In the genomic region with DNA sequence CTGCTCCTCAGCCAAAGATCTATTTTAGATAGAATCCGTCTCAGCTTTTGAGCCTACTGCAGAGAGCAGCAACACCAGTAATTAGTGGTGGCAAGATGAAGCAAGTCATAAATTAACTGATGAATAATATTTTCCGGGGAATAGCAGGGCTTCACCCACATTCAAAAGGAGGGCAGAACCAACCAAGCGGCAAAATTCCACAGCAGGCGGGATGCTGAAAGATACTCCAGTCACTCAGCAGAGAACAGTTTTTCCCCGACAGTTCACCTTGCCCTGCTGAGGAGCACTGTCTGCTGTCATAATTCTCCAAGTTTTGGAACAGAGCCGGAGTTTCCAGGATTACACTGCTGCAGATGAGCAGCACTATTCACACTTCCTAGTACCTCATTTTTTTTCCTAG, we compare ENCODE assay signal across 28 cellular contexts.
A peak's percentile ranks its signal among the peaks of the same experiment; 100 is the strongest.
DNase-seq lines count a peak whose midpoint lies in the region; ATAC-seq and TF ChIP-seq lines count a peak whose summit lies in the region.
"Had no signal": no experiment of that assay in that cellular context is flagged by ENCODE, and none has a peak within 500 bp of the region (broad histone marks: within the 10 kb centered on the region; RNA-seq: fewer than 3 reads in every experiment).

No MANE protein-coding gene starts in this region.

- H3K9ac ChIP-seq in GM23248: no peak overlapping the region

- H3K4me2 ChIP-seq in GM23248 (ENCODE audit: unreplicated experiment): no peak overlapping the region

- H3F3A ChIP-seq in GM23248 (ENCODE audit: insufficient read depth): no peaks in the 10 kb centered on the region

- no peaks in the 10 kb centered on the region for H4K20me1 ChIP-seq in GM23248 (ENCODE audit: insufficient read depth)

- 34 to 37% methylated on average over 6 of the region's 6 CpGs for WGBS in GM23248 (ENCODE audit: low coverage in 1 of 2, low lambda C conversion rate in 2 of 2, missing lambda C conversion rate in 2 of 2), 2 experiments
- WGBS in esophagus muscularis mucosa: 52% methylated on average over 6 of the region's 6 CpGs
- 88 to 91% methylated on average over 6 of the region's 6 CpGs for WGBS in upper lobe of left lung, 2 donors

- TF ChIP-seq EP300 in esophagus muscularis mucosa (IDR thresholded peaks at IDR 0.05): no peak
- TF ChIP-seq EP300 in upper lobe of left lung (IDR thresholded peaks at IDR 0.05): no peak

- no peaks in the 10 kb centered on the region for H3K9me3 ChIP-seq in GM23248 (ENCODE audit: low read depth)
- no peaks in the 10 kb centered on the region for H3K9me3 ChIP-seq in esophagus muscularis mucosa
- no peaks in the 10 kb centered on the region for H3K9me3 ChIP-seq in upper lobe of left lung
- H3K9me3 ChIP-seq: breast epithelium, ovary had no signal

- H3K27me3 ChIP-seq in GM23248 (replicated peaks; ENCODE audit: insufficient read depth): 0 out of 2 replicates have a peak, but pooled peaks cover 3% of the 10 kb centered on the region
- no peaks in the 10 kb centered on the region for H3K27me3 ChIP-seq in esophagus muscularis mucosa
- H3K27me3 ChIP-seq in upper lobe of left lung: no peaks in the 10 kb centered on the region
- H3K27me3 ChIP-seq: breast epithelium, ovary had no signal

- TF ChIP-seq POLR2A in esophagus muscularis mucosa (IDR thresholded peaks at IDR 0.05; ENCODE audit: low read depth) (no peak), upper lobe of left lung (IDR thresholded peaks at IDR 0.05) (no peak)

- H3K36me3 ChIP-seq in GM23248 (ENCODE audit: low read depth): no peaks in the 10 kb centered on the region
- no peaks in the 10 kb centered on the region for H3K36me3 ChIP-seq in esophagus muscularis mucosa
- H3K36me3 ChIP-seq in upper lobe of left lung: no peaks in the 10 kb centered on the region
- H3K36me3 ChIP-seq: breast epithelium, ovary had no signal

- H3K4me3 ChIP-seq in GM23248: no peak overlapping the region
- no peak overlapping the region for H3K4me3 ChIP-seq in esophagus muscularis mucosa
- H3K4me3 ChIP-seq in upper lobe of left lung: no peak overlapping the region
- H3K4me3 ChIP-seq: breast epithelium, lung, ovary, skin epidermis had no signal

- in situ Hi-C loops in GM23248 (cut with MboI): no loop called here

- H3K4me1 ChIP-seq in GM23248 (ENCODE audit: insufficient read depth) (peaks cover 10% of the 10 kb centered on the region; the same call in 1 of the 2 replicates), esophagus muscularis mucosa (peaks cover 0 to 45% (median 40%) of the 10 kb centered on the region in 4 donors), upper lobe of left lung (peaks cover 0 to 3% (median 0%) of the 10 kb centered on the region in 4 donors)
- H3K4me1 ChIP-seq: breast epithelium had no signal

- peak; percentile 17 for DNase-seq in GM23248
- peak; percentile 57 for DNase-seq in NOMO-1 treated with DMSO at 0.1 percent for 48 hours (lab: John Stamatoyannopoulos, UW; ENCODE audit: unreplicated experiment)
- DNase-seq in glomerular visceral epithelial cell (ENCODE audit: extremely low spot score): peak; percentile 73
- no peak for DNase-seq in omental fat pad (ENCODE audit: low spot score)
- DNase-seq in esophagus muscularis mucosa (ENCODE audit: extremely low spot score): no peak
- DNase-seq in SW480 (ENCODE audit: low spot score): no peak
- DNase-seq in upper lobe of left lung: no peak
- DNase-seq in AML-193 (lab: John Stamatoyannopoulos, UW): no peak
- DNase-seq: activated CD4-positive, alpha-beta T cell treated with anti-CD3 and anti-CD28 coated beads for 1 hour; activated CD8-positive, alpha-beta T cell treated with anti-CD3 and anti-CD28 coated beads for 36 hours; activated naive CD4-positive, alpha-beta T cell treated with anti-CD3 and anti-CD28 coated beads, Interleukin-2, amount 10 ng/mL, durations not matched to agents 7 days and 5 days; Calu3; DMS79 treated with DMSO at 0.1 percent for 48 hours; effector CD8-positive, alpha-beta T cell; GF-D8; IMR-90; NCI-H1048; NCI-H187; NCI-H2171; nephron progenitor cell; ovary; stimulated activated naive CD4-positive, alpha-beta T cell; T-helper 17 cell had no signal

- H2AFZ ChIP-seq in GM23248: no peak overlapping the region

- no peaks in the 10 kb centered on the region for H3K79me2 ChIP-seq in GM23248 (ENCODE audit: insufficient read depth)

- H3K27ac ChIP-seq in GM23248 (no peak overlapping the region), esophagus muscularis mucosa (replicated peaks in 1 of 4) (no peak overlapping the region), upper lobe of left lung (no peak overlapping the region)
- H3K27ac ChIP-seq: breast epithelium, ovary, skin epidermis had no signal

- TF ChIP-seq CTCF in omental fat pad (IDR thresholded peaks at IDR 0.05): no peak
- TF ChIP-seq CTCF in esophagus muscularis mucosa (IDR thresholded peaks at IDR 0.05): no peak
- no peak for TF ChIP-seq CTCF in upper lobe of left lung (IDR thresholded peaks at IDR 0.05)

- no peaks in the 10 kb centered on the region for H3K9me2 ChIP-seq in GM23248 (ENCODE audit: insufficient read depth)

- intact Hi-C loops in esophagus muscularis mucosa (cut with DNase I): no loop called here

- ATAC-seq in omental fat pad (ENCODE audit: low FRiP score): peak; percentile 74
- no peak for ATAC-seq in upper lobe of left lung (ENCODE audit: low FRiP score in 2 of 2)
- ATAC-seq: activated CD8-positive, alpha-beta T cell treated with anti-CD3 and anti-CD28 coated beads for 36 hours; activated T-helper 17 cell treated with anti-CD3 and anti-CD28 coated beads, Interleukin-2, amount 50 U/mL, for 72 hours; HCT116; T-helper 17 cell had no signal

Comparison
In these comparisons a context has a peak if more than half of its experiments do, and no peak if none do; other contexts are left out.
1. DNase-seq: peak in GM23248 (single experiment), NOMO-1 treated with DMSO at 0.1 percent for 48 hours (single experiment) and glomerular visceral epithelial cell (single experiment); none in omental fat pad (single experiment), esophagus muscularis mucosa (single experiment), SW480 (single experiment), upper lobe of left lung (0 of 2) and AML-193 (0 of 2).